In the genomic region with DNA sequence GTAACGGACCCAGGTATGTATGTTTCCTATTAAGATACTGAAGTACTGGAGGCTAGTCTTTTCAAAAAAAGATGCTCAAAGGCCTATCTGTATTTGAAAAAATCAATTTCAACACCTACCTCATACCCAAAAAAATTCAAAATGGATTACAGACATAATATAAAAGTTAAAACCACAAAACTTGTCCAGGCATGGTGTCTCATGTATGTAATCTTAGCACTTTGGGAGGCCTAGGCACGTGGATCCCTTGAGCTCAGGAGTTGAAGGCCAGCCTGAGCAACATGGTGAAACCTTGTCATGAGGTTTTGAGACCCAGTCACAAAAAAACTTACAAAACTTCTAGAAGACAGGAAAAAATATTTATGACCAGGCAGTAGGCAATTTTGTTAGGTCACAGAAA, we compare ENCODE assay signal across 27 cellular contexts. TPM values are rescaled to one million over a fixed set of nuclear protein-coding genes. Genes with fewer than 3 reads are reported as not detected.
DNase-seq lines count a peak whose midpoint lies in the region; ATAC-seq and TF ChIP-seq lines count a peak whose summit lies in the region.
"Had no signal": no experiment of that assay in that cellular context is flagged by ENCODE, and none has a peak within 500 bp of the region (broad histone marks: within the 10 kb centered on the region; RNA-seq: fewer than 3 reads in every experiment).

No MANE protein-coding gene starts in this region.

- H3K36me3 Mint-ChIP-seq in activated CD4-positive, alpha-beta memory T cell treated with anti-CD3 and anti-CD28 coated beads for 36 hours = peaks cover 50% of the 10 kb centered on the region
- H3K36me3 Mint-ChIP-seq in activated CD4-positive, alpha-beta memory T cell treated with anti-CD3 and anti-CD28 coated beads, Interleukin-2, amount 10 ng/mL, durations not matched to agents 7 days and 5 days (ENCODE audit: low read depth) = peaks cover 65% of the 10 kb centered on the region
- peaks cover 11 to 39% of the 10 kb centered on the region in 2 donors for H3K36me3 Mint-ChIP-seq in activated naive CD4-positive, alpha-beta T cell treated with anti-CD3 and anti-CD28 coated beads, Interleukin-2, amount 50 U/mL, for 72 hours

- H3K4me1 Mint-ChIP-seq in activated CD4-positive, alpha-beta memory T cell treated with anti-CD3 and anti-CD28 coated beads for 36 hours (ENCODE audit: low read depth) = peaks cover 54% of the 10 kb centered on the region
- peaks cover 40% of the 10 kb centered on the region for H3K4me1 Mint-ChIP-seq in activated CD4-positive, alpha-beta memory T cell treated with anti-CD3 and anti-CD28 coated beads, Interleukin-2, amount 10 ng/mL, durations not matched to agents 7 days and 5 days

- H4K20me1 ChIP-seq in mammary epithelial cell (ENCODE audit: insufficient read depth, low read length) = no peaks in the 10 kb centered on the region

- no peak overlapping the region for H3K4me3 Mint-ChIP-seq in activated CD4-positive, alpha-beta memory T cell treated with anti-CD3 and anti-CD28 coated beads for 36 hours
- no peak overlapping the region for H3K4me3 Mint-ChIP-seq in activated CD4-positive, alpha-beta memory T cell treated with anti-CD3 and anti-CD28 coated beads, Interleukin-2, amount 10 ng/mL, durations not matched to agents 7 days and 5 days
- H3K4me3 Mint-ChIP-seq: CD14-positive monocyte, HFFc6 had no signal

- ATAC-seq in activated naive CD4-positive, alpha-beta T cell treated with anti-CD3 and anti-CD28 coated beads, Interleukin-2, amount 50 U/mL, for 72 hours = no peak
- ATAC-seq: HepG2, PC-3 had no signal

- in situ Hi-C loops in mammary epithelial cell (cut with MboI; ENCODE audit: low sequenced_read_pairs in 2 of 2) = no loop called here

- POLR2A ChIA-PET in activated CD4-positive, alpha-beta memory T cell treated with anti-CD3 and anti-CD28 coated beads for 36 hours (lab: Charles Lee) = interaction anchor here (0.7 kb wide), 1 partner anchor 9 kb away, joined by 3 read pairs; no protein-coding TSS in a partner anchor
- POLR2A ChIA-PET in activated CD4-positive, alpha-beta memory T cell treated with anti-CD3 and anti-CD28 coated beads, Interleukin-2, amount 10 ng/mL, durations not matched to agents 7 days and 5 days (lab: Charles Lee) = no interaction called here

- H3K27ac ChIP-seq in mammary epithelial cell (ENCODE audit: insufficient read depth, low read depth, low read length) (no peak overlapping the region), coronary artery (no peak overlapping the region), left ventricle myocardium inferior (replicated peaks) (no peak overlapping the region)

- H3K36me3 ChIP-seq in mammary epithelial cell (ENCODE audit: insufficient read depth, low read length) = peaks cover 10% of the 10 kb centered on the region
- peaks cover 41% of the 10 kb centered on the region for H3K36me3 ChIP-seq in left ventricle myocardium inferior

- H3K9ac ChIP-seq in mammary epithelial cell (ENCODE audit: insufficient read depth, low read length) = no peak overlapping the region

- 49% methylated on average over 2 of the region's 2 CpGs for WGBS in mammary epithelial cell (ENCODE audit: low coverage, missing lambda C conversion rate)

- no peak overlapping the region for H3K4me2 ChIP-seq in mammary epithelial cell (ENCODE audit: insufficient read depth, low read depth, low read length)

- H3K9me3 ChIP-seq in mammary epithelial cell (replicated peaks; ENCODE audit: insufficient read depth, low read length) (no peaks in the 10 kb centered on the region), left ventricle myocardium inferior (replicated peaks) (no peaks in the 10 kb centered on the region)
- H3K9me3 ChIP-seq: BE2C, HAP-1 had no signal

- BruUV-seq in mammary epithelial cell (replicated peaks; lab: Mats Ljungman, UMichigan) = no TSS peak

- no peak for DNase-seq in activated CD4-positive, alpha-beta memory T cell treated with anti-CD3 and anti-CD28 coated beads for 36 hours
- DNase-seq in activated CD4-positive, alpha-beta memory T cell treated with anti-CD3 and anti-CD28 coated beads, Interleukin-2, amount 10 ng/mL, durations not matched to agents 7 days and 5 days = no peak
- DNase-seq in activated naive CD4-positive, alpha-beta T cell treated with anti-CD3 and anti-CD28 coated beads, Interleukin-2, amount 50 U/mL, for 72 hours (ENCODE audit: low spot score in 2 of 2) = no peak
- DNase-seq in activated naive CD4-positive, alpha-beta T cell (lab: John Stamatoyannopoulos, UW) = no peak
- DNase-seq in mammary epithelial cell (peak; percentile 43), coronary artery (ENCODE audit: low spot score) (no peak), left ventricle myocardium inferior (no peak)
- DNase-seq: 8988T; ACHN; BE2C; CD8-positive, alpha-beta memory T cell; DMS153; DND-41; GOT3; HFFc6; Kasumi-1; NCI-H1105 treated with DMSO at 0.1 percent for 48 hours; NCI-H146; NCI-H1930; NCI-H2107; NCI-H524; NCI-H748 treated with DMSO at 0.1 percent for 48 hours; NK-92 treated with Interleukin-12 subunit alpha and Interleukin-12 subunit beta, amount 100 ng/mL, for 24 hours; PC-3 had no signal

- no peaks in the 10 kb centered on the region for H3K9me3 Mint-ChIP-seq in activated CD4-positive, alpha-beta memory T cell treated with anti-CD3 and anti-CD28 coated beads for 36 hours
- no peaks in the 10 kb centered on the region for H3K9me3 Mint-ChIP-seq in activated CD4-positive, alpha-beta memory T cell treated with anti-CD3 and anti-CD28 coated beads, Interleukin-2, amount 10 ng/mL, durations not matched to agents 7 days and 5 days
- H3K9me3 Mint-ChIP-seq in activated naive CD4-positive, alpha-beta T cell treated with anti-CD3 and anti-CD28 coated beads, Interleukin-2, amount 50 U/mL, for 72 hours = no peaks in the 10 kb centered on the region
- H3K9me3 Mint-ChIP-seq: CD14-positive monocyte; CD8-positive, alpha-beta memory T cell; HFFc6 had no signal

- H3K27me3 Mint-ChIP-seq in activated CD4-positive, alpha-beta memory T cell treated with anti-CD3 and anti-CD28 coated beads for 36 hours = no peaks in the 10 kb centered on the region
- no peaks in the 10 kb centered on the region for H3K27me3 Mint-ChIP-seq in activated CD4-positive, alpha-beta memory T cell treated with anti-CD3 and anti-CD28 coated beads, Interleukin-2, amount 10 ng/mL, durations not matched to agents 7 days and 5 days
- H3K27me3 Mint-ChIP-seq: CD8-positive, alpha-beta memory T cell had no signal

- CTCF ChIA-PET in activated CD4-positive, alpha-beta memory T cell treated with anti-CD3 and anti-CD28 coated beads for 36 hours (lab: Charles Lee) = no interaction called here
- CTCF ChIA-PET in activated CD4-positive, alpha-beta memory T cell treated with anti-CD3 and anti-CD28 coated beads, Interleukin-2, amount 10 ng/mL, durations not matched to agents 7 days and 5 days (lab: Charles Lee) = no interaction called here
- CTCF ChIA-PET in mammary epithelial cell (lab: Charles Lee; ENCODE audit: low non-redundant PET) = no interaction called here

- H3K4me3 ChIP-seq in mammary epithelial cell (replicated peaks in 1 of 3; ENCODE audit: insufficient read depth in 1 of 3, low read depth in 2 of 3, low read length in 3 of 3) (no peak overlapping the region), coronary artery (no peak overlapping the region), left ventricle myocardium inferior (no peak overlapping the region)
- H3K4me3 ChIP-seq: HAP-1 had no signal

- peak overlapping the region; percentile 56 for H3K27ac Mint-ChIP-seq in activated CD4-positive, alpha-beta memory T cell treated with anti-CD3 and anti-CD28 coated beads for 36 hours
- no peak overlapping the region for H3K27ac Mint-ChIP-seq in activated CD4-positive, alpha-beta memory T cell treated with anti-CD3 and anti-CD28 coated beads, Interleukin-2, amount 10 ng/mL, durations not matched to agents 7 days and 5 days
- H3K27ac Mint-ChIP-seq in activated naive CD4-positive, alpha-beta T cell treated with anti-CD3 and anti-CD28 coated beads, Interleukin-2, amount 50 U/mL, for 72 hours = peak overlapping the region; percentile 39 to 68
- H3K27ac Mint-ChIP-seq: HFFc6 had no signal

- dilution Hi-C loops in mammary epithelial cell (cut with HindIII; ENCODE audit: low sequenced_read_pairs) = no loop called here

- H3K27me3 ChIP-seq in mammary epithelial cell (ENCODE audit: insufficient read depth, low read length) = no peaks in the 10 kb centered on the region
- no peaks in the 10 kb centered on the region for H3K27me3 ChIP-seq in left ventricle myocardium inferior (ENCODE audit: low read depth)
- H3K27me3 ChIP-seq: BE2C had no signal

- no peaks in the 10 kb centered on the region for H3K4me1 ChIP-seq in mammary epithelial cell (ENCODE audit: insufficient read depth, low read length)
- peaks cover 21% of the 10 kb centered on the region for H3K4me1 ChIP-seq in left ventricle myocardium inferior
- H3K4me1 ChIP-seq: BE2C had no signal

- TF ChIP-seq CTCF in mammary epithelial cell (conservative IDR thresholded peaks at IDR 0.05 in 1 of 2, IDR thresholded peaks at IDR 0.05 in 1 of 2; ENCODE audit: extremely low read depth in 1 of 2, insufficient read depth in 1 of 2, low read depth in 1 of 2, low read length in 2 of 2) (no peak), coronary artery (IDR thresholded peaks at IDR 0.05) (no peak), left ventricle myocardium inferior (IDR thresholded peaks at IDR 0.05; ENCODE audit: borderline replicate concordance) (no peak)

- intact Hi-C loops in activated CD4-positive, alpha-beta memory T cell treated with anti-CD3 and anti-CD28 coated beads for 36 hours (cut with micrococcal nuclease) = no loop called here
- intact Hi-C loops in mammary epithelial cell (cut with micrococcal nuclease) (no loop called here), left ventricle myocardium inferior (cut with micrococcal nuclease) (no loop called here)

- peaks cover 6% of the 10 kb centered on the region for H3K79me2 ChIP-seq in mammary epithelial cell (ENCODE audit: insufficient read depth, low read length)

- no peak overlapping the region for H2AFZ ChIP-seq in mammary epithelial cell (ENCODE audit: low read depth, low read length)

RNA-seq across cellular contexts. Expression of a gene that starts 16.7 kb away (rescaled TPM):
- 100 to 1,000 TPM; 269 to 271 TPM for total RNA-seq in activated CD4-positive, alpha-beta memory T cell treated with anti-CD3 and anti-CD28 coated beads for 36 hours
- 100 to 1,000 TPM; 225 to 236 TPM for total RNA-seq in activated CD4-positive, alpha-beta memory T cell treated with anti-CD3 and anti-CD28 coated beads, Interleukin-2, amount 10 ng/mL, durations not matched to agents 7 days and 5 days
- total RNA-seq in activated naive CD4-positive, alpha-beta T cell treated with anti-CD3 and anti-CD28 coated beads, Interleukin-2, amount 50 U/mL, for 72 hours = 100 to 1,000 TPM; 220 to 285 TPM
- 100 to 1,000 TPM; 123 to 170 TPM for total RNA-seq in mammary epithelial cell
- 138 TPM for polyA plus RNA-seq in mammary epithelial cell
- 160 TPM for polyA minus RNA-seq in mammary epithelial cell
- 77.2 TPM for total RNA-seq in left ventricle myocardium inferior
